4 cellular contexts compared by ENCODE assay signal in the genomic region with DNA sequence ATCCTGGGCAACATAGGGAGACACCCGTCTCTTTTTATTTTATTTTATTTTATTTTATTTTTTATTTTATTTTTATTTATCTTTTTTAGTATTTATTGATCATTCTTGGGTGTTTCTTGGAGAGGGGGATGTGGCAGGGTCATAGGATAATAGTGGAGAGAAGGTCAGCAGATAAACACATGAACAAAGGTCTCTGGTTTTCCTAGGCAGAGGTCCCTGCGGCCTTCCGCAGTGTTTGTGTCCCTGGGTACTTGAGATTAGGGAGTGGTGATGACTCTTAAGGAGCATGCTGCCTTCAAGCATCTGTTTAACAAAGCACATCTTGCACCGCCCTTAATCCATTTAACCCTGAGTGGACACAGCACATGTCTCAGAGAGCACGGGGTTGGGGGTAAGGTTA. TPM values are rescaled to one million over a fixed set of nuclear protein-coding genes. Genes with fewer than 3 reads are reported as not detected.
"Had no signal": no experiment of that assay in that cellular context is flagged by ENCODE, and none has a peak within 500 bp of the region (broad histone marks: within the 10 kb centered on the region; RNA-seq: fewer than 3 reads in every experiment).

No MANE protein-coding gene starts in this region.

RNA-seq across cellular contexts. Expression of a gene that starts 2.8 kb away (rescaled TPM):
- total RNA-seq: LHCN-M2, M059J, MCF 10A, NCI-H460 had no signal

RNA-seq across cellular contexts. Expression of a gene that starts 11.4 kb away (rescaled TPM):
- total RNA-seq: M059J, MCF 10A, NCI-H460 had no signal
